In the genomic region with DNA sequence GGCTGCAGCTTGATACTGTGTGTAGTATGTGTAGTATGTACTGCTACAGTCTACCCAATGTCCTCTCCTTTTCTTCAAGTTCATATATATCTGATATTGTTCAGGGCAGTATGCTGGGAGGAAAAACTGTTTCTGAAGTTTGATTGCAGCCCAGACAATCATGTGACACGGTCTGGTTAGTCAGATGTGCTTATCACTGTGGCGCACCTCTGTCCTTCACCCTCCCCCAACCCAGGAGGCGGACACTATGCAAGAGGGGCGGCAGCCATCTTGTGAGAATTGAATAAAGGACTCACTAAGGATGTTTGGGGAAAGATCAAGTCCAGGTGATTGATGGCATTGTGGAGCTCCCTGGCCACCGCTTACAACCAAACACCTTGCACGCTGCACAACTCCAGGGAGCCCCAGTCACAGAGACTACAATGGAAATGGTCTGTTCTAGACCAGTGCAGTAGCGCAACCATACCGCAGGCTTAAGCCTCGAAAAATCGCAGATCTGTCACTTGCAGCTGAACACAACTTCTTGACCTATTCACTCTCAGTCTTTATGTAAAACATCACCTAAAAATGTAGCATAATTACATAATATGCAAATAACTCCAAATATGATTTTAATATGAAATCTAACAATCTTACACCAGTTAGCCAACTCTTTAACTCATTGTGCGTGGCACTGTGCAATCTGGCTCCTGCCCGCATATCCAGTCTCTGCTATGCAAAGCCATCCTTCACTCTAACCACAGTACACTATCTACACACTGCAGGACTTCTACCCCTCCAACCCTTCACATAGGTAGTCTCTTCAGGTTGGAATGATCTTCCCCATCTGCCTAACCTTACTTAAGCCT, we compare ENCODE assay signal across 25 cellular contexts.
DNase-seq lines count a peak whose midpoint lies in the region; ATAC-seq, FAIRE-seq and TF ChIP-seq lines count a peak whose summit lies in the region.
"Had no signal": no experiment of that assay in that cellular context is flagged by ENCODE, and none has a peak within 500 bp of the region (broad histone marks: within the 10 kb centered on the region; RNA-seq: fewer than 3 reads in every experiment).

No MANE protein-coding gene starts in this region.

- intact Hi-C loops in GM12878 (cut with micrococcal nuclease; ENCODE audit: unreplicated experiment): loop anchor here (5.0 to 10.0 kb wide), 3 partner anchors 213 to 1210 kb away; no protein-coding TSS in a partner anchor
- intact Hi-C loops in lower leg skin (cut with DNase I; ENCODE audit: low total_unique reads): no loop called here

- SMC1A ChIA-PET in GM12878 (lab: Charles Lee; ENCODE audit: uncharacterized antibody, unreplicated experiment): interaction anchor here (0.6 to 1.0 kb wide), 3 partner anchors 211 to 333 kb away, joined by 3 to 4 read pairs (median 3); no protein-coding TSS in a partner anchor

- H3K4me3 ChIP-seq in OCI-LY3 (ENCODE audit: low read length): 0 out of 2 replicates have a peak overlapping the region, but pooled peaks have one; percentile 7
- H3K4me3 ChIP-seq in GM12878: no peak overlapping the region; the same call in 1 of the 2 replicates
- H3K4me3 ChIP-seq in lower leg skin (ENCODE audit: low read depth, poor library complexity, severe bottlenecking): no peak overlapping the region
- H3K4me3 ChIP-seq: HAP-1, heart left ventricle, psoas muscle had no signal

- H2AFZ ChIP-seq in OCI-LY3 (ENCODE audit: low read depth, low read length) (0 out of 2 replicates have a peak overlapping the region, but pooled peaks have one; percentile 67), GM12878 (ENCODE audit: control insufficient read depth, low read depth, low read length) (no peak overlapping the region)

- peak overlapping the region; percentile 34 for H3K4me2 ChIP-seq in OCI-LY3 (ENCODE audit: low read length)
- no peak overlapping the region for H3K4me2 ChIP-seq in GM12878 (ENCODE audit: control insufficient read depth, insufficient read depth)

- H4K20me1 ChIP-seq in OCI-LY3 (ENCODE audit: insufficient read depth, low read length) (no peaks in the 10 kb centered on the region), GM12878 (ENCODE audit: control insufficient read depth, insufficient read depth) (no peaks in the 10 kb centered on the region)

- H3K9me3 ChIP-seq in OCI-LY3 (ENCODE audit: insufficient read depth, low read length) (no peaks in the 10 kb centered on the region), GM12878 (replicated peaks; ENCODE audit: control insufficient read depth, insufficient read depth, low read length) (no peaks in the 10 kb centered on the region)
- H3K9me3 ChIP-seq: HAP-1, heart left ventricle, psoas muscle had no signal

- no peaks in the 10 kb centered on the region for H3K27me3 ChIP-seq in OCI-LY3 (ENCODE audit: low read depth, low read length)
- H3K27me3 ChIP-seq in GM12878 (replicated peaks in 1 of 2; ENCODE audit: control insufficient read depth in 2 of 2, insufficient read depth in 2 of 2, low read length in 1 of 2): no peaks in the 10 kb centered on the region; a peak in 1 of 4 replicates

- no peak for TF ChIP-seq POLR2A in GM12878 (IDR thresholded peaks at IDR 0.05; ENCODE audit: low read depth, low read length)
- no peak for TF ChIP-seq POLR2A in lower leg skin (IDR thresholded peaks at IDR 0.05)

- no peak for FAIRE-seq in GM12878 (lab: Jason Lieb, UNC)
- FAIRE-seq: G401.6 had no signal

- in situ Hi-C loops in GM12878 (cut with MboI): loop anchor here (5.0 kb wide), 1 partner anchor 483 kb away; no protein-coding TSS in a partner anchor

- H3K4me1 ChIP-seq in OCI-LY3 (ENCODE audit: low read length): peaks cover 6% of the 10 kb centered on the region
- no peaks in the 10 kb centered on the region for H3K4me1 ChIP-seq in GM12878 (ENCODE audit: control insufficient read depth, insufficient read depth, low read length)
- H3K4me1 ChIP-seq: HAP-1, heart left ventricle, psoas muscle had no signal

- no peaks in the 10 kb centered on the region for H3K79me2 ChIP-seq in OCI-LY3 (ENCODE audit: low read length)
- no peaks in the 10 kb centered on the region for H3K79me2 ChIP-seq in GM12878 (ENCODE audit: control insufficient read depth, insufficient read depth, low read length)

- 47% methylated on average over 12 of the region's 12 CpGs for WGBS in GM12878 (ENCODE audit: insufficient coverage, insufficient replicate concordance, low lambda C conversion rate, missing lambda C conversion rate)
- WGBS in lower leg skin, 2 donors: 83% methylated on average over 12 of the region's 12 CpGs

- ATAC-seq in GM19324 (IDR thresholded peaks at IDR 0.05; ENCODE audit: low FRiP score, unreplicated experiment) (peak; percentile 47), GM12878 (peak; percentile 31; the same call in 1 of the 3 replicates)
- ATAC-seq: activated T-cell treated with anti-CD3 and anti-CD28 coated beads, Interleukin-2, amount 50 U/mL, for 4 hours; heart left ventricle; left colon; psoas muscle had no signal

- POLR2A ChIA-PET in GM12878 (lab: Charles Lee): no interaction called here

- CTCF ChIA-PET in GM12878 (lab: Yijun Ruan, JAX): interaction anchor here (0.7 to 1.6 kb wide), 6 partner anchors 18 to 262 kb away, joined by 3 to 6 read pairs (median 4); no protein-coding TSS in a partner anchor

- no peak overlapping the region for H3K27ac ChIP-seq in OCI-LY3 (ENCODE audit: low read length)
- H3K27ac ChIP-seq in GM12878 (ENCODE audit: control insufficient read depth, insufficient read depth): no peak overlapping the region
- H3K27ac ChIP-seq: epithelial cell of prostate, heart left ventricle, psoas muscle had no signal

- no peak for TF ChIP-seq RAD21 in GM12878 (IDR thresholded peaks at IDR 0.05; ENCODE audit: insufficient read depth, low read depth, low read length)

- no TSS peak for BruUV-seq in GM12878 (replicated peaks; lab: Mats Ljungman, UMichigan)

- TF ChIP-seq CTCF in OCI-LY3 (IDR thresholded peaks at IDR 0.05; ENCODE audit: low read depth, low read length) (no peak), GM12878 (IDR thresholded peaks at IDR 0.05 in 2 of 3, conservative IDR thresholded peaks at IDR 0.05 in 1 of 3; ENCODE audit: control insufficient read depth in 2 of 3, extremely low read depth in 1 of 3, insufficient read depth in 1 of 3, low read depth in 3 of 3, low read length in 3 of 3) (no peak), lower leg skin (IDR thresholded peaks at IDR 0.05) (no peak)

- RAD21 ChIA-PET in GM12878 (lab: Charles Lee; ENCODE audit: unreplicated experiment): interaction anchor here (1.1 kb wide), 1 partner anchor 105 kb away, joined by 3 read pairs; no protein-coding TSS in a partner anchor

- H3K9ac ChIP-seq in OCI-LY3 (ENCODE audit: low read length): no peak overlapping the region
- H3K9ac ChIP-seq in GM12878 (ENCODE audit: control insufficient read depth, insufficient read depth, low read length): no peak overlapping the region

- H3K36me3 ChIP-seq in OCI-LY3 (replicated peaks; ENCODE audit: low read depth, low read length) (no peaks in the 10 kb centered on the region), GM12878 (ENCODE audit: control insufficient read depth in 2 of 2, insufficient read depth in 2 of 2, low read length in 1 of 2) (no peaks in the 10 kb centered on the region)
- H3K36me3 ChIP-seq: HAP-1, heart left ventricle had no signal

- no peak for TF ChIP-seq EP300 in GM12878 (IDR thresholded peaks at IDR 0.05; ENCODE audit: borderline replicate concordance in 1 of 2, control insufficient read depth in 1 of 2, low read depth in 2 of 2, low read length in 2 of 2)

- DNase-seq in ELF-1 (ENCODE audit: low read depth, low spot score) (peak; percentile 10), GM12878 (ENCODE audit: low read depth, low spot score) (no peak), lower leg skin (ENCODE audit: low spot score in 2 of 2) (no peak), NCI-H2029 (lab: John Stamatoyannopoulos, UW) (no peak), 8988T (no peak)
- DNase-seq in activated CD4-positive, CD25-positive, alpha-beta regulatory T cell (lab: John Stamatoyannopoulos, UW): no peak
- DNase-seq: activated T-cell treated with anti-CD3 and anti-CD28 coated beads, Interleukin-2, amount 50 U/mL, for 4 hours; CD4-positive, CD25-positive, alpha-beta regulatory T cell; heart left ventricle; left colon; mesendoderm; NCI-H1092 treated with DMSO at 0.1 percent for 48 hours; NCI-H2081 treated with DMSO at 0.1 percent for 48 hours; NCI-H446 treated with DMSO at 0.1 percent for 48 hours; nucleus accumbens; psoas muscle; stimulated activated CD8-positive, alpha-beta memory T cell treated with anti-CD3 and anti-CD28 coated beads, Interleukin-4, amount 100 ng/mL, for 48 hours; SW 1271; T1000; trophoblast cell had no signal

TF ChIP-seq in GM12878, 131 proteins besides CTCF, POLR2A, EP300 and RAD21:
- TF ChIP-seq SMC3 (IDR thresholded peaks at IDR 0.05; ENCODE audit: borderline replicate concordance, low read length): no peak
- TF ChIP-seq, protein P1, sequence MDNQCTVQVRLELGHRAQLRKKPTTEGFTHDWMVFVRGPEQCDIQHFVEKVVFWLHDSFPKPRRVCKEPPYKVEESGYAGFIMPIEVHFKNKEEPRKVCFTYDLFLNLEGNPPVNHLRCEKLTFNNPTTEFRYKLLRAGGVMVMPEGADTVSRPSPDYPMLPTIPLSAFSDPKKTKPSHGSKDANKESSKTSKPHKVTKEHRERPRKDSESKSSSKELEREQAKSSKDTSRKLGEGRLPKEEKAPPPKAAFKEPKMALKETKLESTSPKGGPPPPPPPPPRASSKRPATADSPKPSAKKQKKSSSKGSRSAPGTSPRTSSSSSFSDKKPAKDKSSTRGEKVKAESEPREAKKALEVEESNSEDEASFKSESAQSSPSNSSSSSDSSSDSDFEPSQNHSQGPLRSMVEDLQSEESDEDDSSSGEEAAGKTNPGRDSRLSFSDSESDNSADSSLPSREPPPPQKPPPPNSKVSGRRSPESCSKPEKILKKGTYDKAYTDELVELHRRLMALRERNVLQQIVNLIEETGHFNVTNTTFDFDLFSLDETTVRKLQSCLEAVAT (IDR thresholded peaks at IDR 0.05): no peak
- TF ChIP-seq BACH1 (IDR thresholded peaks at IDR 0.05; ENCODE audit: borderline replicate concordance): no peak
- TF ChIP-seq LARP7 (IDR thresholded peaks at IDR 0.05): no peak
